Comparison of ENCODE assay signal across 1 cellular context in genomic region chr10:11209810-11210141, GRCh38.
TF ChIP-seq lines count a peak whose summit lies in the region.

No MANE protein-coding gene starts in this region.

TF ChIP-seq in GM12878, 131 proteins besides CTCF, POLR2A, EP300 and RAD21 (continued from another document):
- TF ChIP-seq REST (IDR thresholded peaks at IDR 0.05; ENCODE audit: low read depth, low read length) (no peak), FOXK2 (IDR thresholded peaks at IDR 0.05) (no peak), FOXM1 (IDR thresholded peaks at IDR 0.05; ENCODE audit: low read depth, low read length) (0 out of 2 replicates have a peak, but pooled peaks have one; percentile 13), ZNF217 (IDR thresholded peaks at IDR 0.05) (no peak), NR2F1 (conservative IDR thresholded peaks at IDR 0.05) (no peak), MTA2 (IDR thresholded peaks at IDR 0.05; ENCODE audit: low read depth) (no peak), EED (IDR thresholded peaks at IDR 0.05; ENCODE audit: low read depth) (0 out of 2 replicates have a peak, but pooled peaks have one; percentile 27), MTA3 (IDR thresholded peaks at IDR 0.05; ENCODE audit: borderline replicate concordance, low read length) (peak; percentile 57; the same call in 1 of the 2 replicates), IKZF2 (IDR thresholded peaks at IDR 0.05) (peak in 1 of 2 experiments; percentile 6; a peak in 1 of 4 replicates), IRF4 (IDR thresholded peaks at IDR 0.05; ENCODE audit: low read depth, low read length) (0 out of 2 replicates have a peak, but pooled peaks have one; percentile 5), FOS (IDR thresholded peaks at IDR 0.05; ENCODE audit: borderline replicate concordance, extremely low read depth, insufficient read length) (no peak), ETV6 (conservative IDR thresholded peaks at IDR 0.05 in 1 of 2, IDR thresholded peaks at IDR 0.05 in 1 of 2; ENCODE audit: borderline replicate concordance in 1 of 2, low read depth in 1 of 2) (no peak), RB1 (IDR thresholded peaks at IDR 0.05; ENCODE audit: borderline replicate concordance) (no peak), RELA (IDR thresholded peaks at IDR 0.05; ENCODE audit: borderline replicate concordance, partially characterized antibody) (no peak), RELB (IDR thresholded peaks at IDR 0.05; ENCODE audit: low read depth) (no peak; the same call in 1 of the 2 replicates), DPF2 (IDR thresholded peaks at IDR 0.05) (no peak), SIX5 (IDR thresholded peaks at IDR 0.05; ENCODE audit: low read depth, low read length, severe bottlenecking) (no peak), SMAD5 (IDR thresholded peaks at IDR 0.05; ENCODE audit: low read depth) (no peak), YY1 (IDR thresholded peaks at IDR 0.05; ENCODE audit: low read depth, low read length) (0 out of 2 replicates have a peak, but pooled peaks have one; percentile 10), SREBF2 (IDR thresholded peaks at IDR 0.05; ENCODE audit: low read length) (no peak), MEF2A (IDR thresholded peaks at IDR 0.05; ENCODE audit: insufficient read depth, low read depth, low read length) (0 out of 2 replicates have a peak, but pooled peaks have one; percentile 1), CREM (IDR thresholded peaks at IDR 0.05; ENCODE audit: low read depth) (no peak), NR2C1 (IDR thresholded peaks at IDR 0.05) (no peak), HDAC2 (IDR thresholded peaks at IDR 0.05) (no peak), CBX3 (IDR thresholded peaks at IDR 0.05; ENCODE audit: borderline replicate concordance, low read depth) (no peak), TARDBP (IDR thresholded peaks at IDR 0.05; ENCODE audit: borderline replicate concordance) (no peak)
- TF ChIP-seq, protein P1, sequence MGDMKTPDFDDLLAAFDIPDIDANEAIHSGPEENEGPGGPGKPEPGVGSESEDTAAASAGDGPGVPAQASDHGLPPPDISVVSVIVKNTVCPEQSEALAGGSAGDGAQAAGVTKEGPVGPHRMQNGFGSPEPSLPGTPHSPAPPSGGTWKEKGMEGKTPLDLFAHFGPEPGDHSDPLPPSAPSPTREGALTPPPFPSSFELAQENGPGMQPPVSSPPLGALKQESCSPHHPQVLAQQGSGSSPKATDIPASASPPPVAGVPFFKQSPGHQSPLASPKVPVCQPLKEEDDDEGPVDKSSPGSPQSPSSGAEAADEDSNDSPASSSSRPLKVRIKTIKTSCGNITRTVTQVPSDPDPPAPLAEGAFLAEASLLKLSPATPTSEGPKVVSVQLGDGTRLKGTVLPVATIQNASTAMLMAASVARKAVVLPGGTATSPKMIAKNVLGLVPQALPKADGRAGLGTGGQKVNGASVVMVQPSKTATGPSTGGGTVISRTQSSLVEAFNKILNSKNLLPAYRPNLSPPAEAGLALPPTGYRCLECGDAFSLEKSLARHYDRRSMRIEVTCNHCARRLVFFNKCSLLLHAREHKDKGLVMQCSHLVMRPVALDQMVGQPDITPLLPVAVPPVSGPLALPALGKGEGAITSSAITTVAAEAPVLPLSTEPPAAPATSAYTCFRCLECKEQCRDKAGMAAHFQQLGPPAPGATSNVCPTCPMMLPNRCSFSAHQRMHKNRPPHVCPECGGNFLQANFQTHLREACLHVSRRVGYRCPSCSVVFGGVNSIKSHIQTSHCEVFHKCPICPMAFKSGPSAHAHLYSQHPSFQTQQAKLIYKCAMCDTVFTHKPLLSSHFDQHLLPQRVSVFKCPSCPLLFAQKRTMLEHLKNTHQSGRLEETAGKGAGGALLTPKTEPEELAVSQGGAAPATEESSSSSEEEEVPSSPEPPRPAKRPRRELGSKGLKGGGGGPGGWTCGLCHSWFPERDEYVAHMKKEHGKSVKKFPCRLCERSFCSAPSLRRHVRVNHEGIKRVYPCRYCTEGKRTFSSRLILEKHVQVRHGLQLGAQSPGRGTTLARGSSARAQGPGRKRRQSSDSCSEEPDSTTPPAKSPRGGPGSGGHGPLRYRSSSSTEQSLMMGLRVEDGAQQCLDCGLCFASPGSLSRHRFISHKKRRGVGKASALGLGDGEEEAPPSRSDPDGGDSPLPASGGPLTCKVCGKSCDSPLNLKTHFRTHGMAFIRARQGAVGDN (IDR thresholded peaks at IDR 0.05), result peak; percentile 5; the same call in 1 of the 2 replicates
- TF ChIP-seq, protein P2, sequence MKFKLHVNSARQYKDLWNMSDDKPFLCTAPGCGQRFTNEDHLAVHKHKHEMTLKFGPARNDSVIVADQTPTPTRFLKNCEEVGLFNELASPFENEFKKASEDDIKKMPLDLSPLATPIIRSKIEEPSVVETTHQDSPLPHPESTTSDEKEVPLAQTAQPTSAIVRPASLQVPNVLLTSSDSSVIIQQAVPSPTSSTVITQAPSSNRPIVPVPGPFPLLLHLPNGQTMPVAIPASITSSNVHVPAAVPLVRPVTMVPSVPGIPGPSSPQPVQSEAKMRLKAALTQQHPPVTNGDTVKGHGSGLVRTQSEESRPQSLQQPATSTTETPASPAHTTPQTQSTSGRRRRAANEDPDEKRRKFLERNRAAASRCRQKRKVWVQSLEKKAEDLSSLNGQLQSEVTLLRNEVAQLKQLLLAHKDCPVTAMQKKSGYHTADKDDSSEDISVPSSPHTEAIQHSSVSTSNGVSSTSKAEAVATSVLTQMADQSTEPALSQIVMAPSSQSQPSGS (IDR thresholded peaks at IDR 0.05; ENCODE audit: low read length), result no peak
- TF ChIP-seq, protein P3, sequence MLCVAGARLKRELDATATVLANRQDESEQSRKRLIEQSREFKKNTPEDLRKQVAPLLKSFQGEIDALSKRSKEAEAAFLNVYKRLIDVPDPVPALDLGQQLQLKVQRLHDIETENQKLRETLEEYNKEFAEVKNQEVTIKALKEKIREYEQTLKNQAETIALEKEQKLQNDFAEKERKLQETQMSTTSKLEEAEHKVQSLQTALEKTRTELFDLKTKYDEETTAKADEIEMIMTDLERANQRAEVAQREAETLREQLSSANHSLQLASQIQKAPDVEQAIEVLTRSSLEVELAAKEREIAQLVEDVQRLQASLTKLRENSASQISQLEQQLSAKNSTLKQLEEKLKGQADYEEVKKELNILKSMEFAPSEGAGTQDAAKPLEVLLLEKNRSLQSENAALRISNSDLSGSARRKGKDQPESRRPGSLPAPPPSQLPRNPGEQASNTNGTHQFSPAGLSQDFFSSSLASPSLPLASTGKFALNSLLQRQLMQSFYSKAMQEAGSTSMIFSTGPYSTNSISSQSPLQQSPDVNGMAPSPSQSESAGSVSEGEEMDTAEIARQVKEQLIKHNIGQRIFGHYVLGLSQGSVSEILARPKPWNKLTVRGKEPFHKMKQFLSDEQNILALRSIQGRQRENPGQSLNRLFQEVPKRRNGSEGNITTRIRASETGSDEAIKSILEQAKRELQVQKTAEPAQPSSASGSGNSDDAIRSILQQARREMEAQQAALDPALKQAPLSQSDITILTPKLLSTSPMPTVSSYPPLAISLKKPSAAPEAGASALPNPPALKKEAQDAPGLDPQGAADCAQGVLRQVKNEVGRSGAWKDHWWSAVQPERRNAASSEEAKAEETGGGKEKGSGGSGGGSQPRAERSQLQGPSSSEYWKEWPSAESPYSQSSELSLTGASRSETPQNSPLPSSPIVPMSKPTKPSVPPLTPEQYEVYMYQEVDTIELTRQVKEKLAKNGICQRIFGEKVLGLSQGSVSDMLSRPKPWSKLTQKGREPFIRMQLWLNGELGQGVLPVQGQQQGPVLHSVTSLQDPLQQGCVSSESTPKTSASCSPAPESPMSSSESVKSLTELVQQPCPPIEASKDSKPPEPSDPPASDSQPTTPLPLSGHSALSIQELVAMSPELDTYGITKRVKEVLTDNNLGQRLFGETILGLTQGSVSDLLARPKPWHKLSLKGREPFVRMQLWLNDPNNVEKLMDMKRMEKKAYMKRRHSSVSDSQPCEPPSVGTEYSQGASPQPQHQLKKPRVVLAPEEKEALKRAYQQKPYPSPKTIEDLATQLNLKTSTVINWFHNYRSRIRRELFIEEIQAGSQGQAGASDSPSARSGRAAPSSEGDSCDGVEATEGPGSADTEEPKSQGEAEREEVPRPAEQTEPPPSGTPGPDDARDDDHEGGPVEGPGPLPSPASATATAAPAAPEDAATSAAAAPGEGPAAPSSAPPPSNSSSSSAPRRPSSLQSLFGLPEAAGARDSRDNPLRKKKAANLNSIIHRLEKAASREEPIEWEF (IDR thresholded peaks at IDR 0.05; ENCODE audit: insufficient replicate concordance, low read depth, low read length), result no peak
- TF ChIP-seq, protein P4, sequence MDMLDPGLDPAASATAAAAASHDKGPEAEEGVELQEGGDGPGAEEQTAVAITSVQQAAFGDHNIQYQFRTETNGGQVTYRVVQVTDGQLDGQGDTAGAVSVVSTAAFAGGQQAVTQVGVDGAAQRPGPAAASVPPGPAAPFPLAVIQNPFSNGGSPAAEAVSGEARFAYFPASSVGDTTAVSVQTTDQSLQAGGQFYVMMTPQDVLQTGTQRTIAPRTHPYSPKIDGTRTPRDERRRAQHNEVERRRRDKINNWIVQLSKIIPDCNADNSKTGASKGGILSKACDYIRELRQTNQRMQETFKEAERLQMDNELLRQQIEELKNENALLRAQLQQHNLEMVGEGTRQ (IDR thresholded peaks at IDR 0.05; ENCODE audit: borderline replicate concordance, low read depth, low read length), result no peak
- TF ChIP-seq, protein P5, sequence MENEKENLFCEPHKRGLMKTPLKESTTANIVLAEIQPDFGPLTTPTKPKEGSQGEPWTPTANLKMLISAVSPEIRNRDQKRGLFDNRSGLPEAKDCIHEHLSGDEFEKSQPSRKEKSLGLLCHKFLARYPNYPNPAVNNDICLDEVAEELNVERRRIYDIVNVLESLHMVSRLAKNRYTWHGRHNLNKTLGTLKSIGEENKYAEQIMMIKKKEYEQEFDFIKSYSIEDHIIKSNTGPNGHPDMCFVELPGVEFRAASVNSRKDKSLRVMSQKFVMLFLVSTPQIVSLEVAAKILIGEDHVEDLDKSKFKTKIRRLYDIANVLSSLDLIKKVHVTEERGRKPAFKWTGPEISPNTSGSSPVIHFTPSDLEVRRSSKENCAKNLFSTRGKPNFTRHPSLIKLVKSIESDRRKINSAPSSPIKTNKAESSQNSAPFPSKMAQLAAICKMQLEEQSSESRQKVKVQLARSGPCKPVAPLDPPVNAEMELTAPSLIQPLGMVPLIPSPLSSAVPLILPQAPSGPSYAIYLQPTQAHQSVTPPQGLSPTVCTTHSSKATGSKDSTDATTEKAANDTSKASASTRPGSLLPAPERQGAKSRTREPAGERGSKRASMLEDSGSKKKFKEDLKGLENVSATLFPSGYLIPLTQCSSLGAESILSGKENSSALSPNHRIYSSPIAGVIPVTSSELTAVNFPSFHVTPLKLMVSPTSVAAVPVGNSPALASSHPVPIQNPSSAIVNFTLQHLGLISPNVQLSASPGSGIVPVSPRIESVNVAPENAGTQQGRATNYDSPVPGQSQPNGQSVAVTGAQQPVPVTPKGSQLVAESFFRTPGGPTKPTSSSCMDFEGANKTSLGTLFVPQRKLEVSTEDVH (IDR thresholded peaks at IDR 0.05; ENCODE audit: low read depth, partially characterized antibody), result no peak
